15 cellular contexts compared by ENCODE assay signal in genomic region chr18:8797206-8797605, GRCh38.
A peak's percentile ranks its signal among the peaks of the same experiment; 100 is the strongest.
DNase-seq lines count a peak whose midpoint lies in the region; ATAC-seq, FAIRE-seq and TF ChIP-seq lines count a peak whose summit lies in the region.
"Had no signal": no experiment of that assay in that cellular context is flagged by ENCODE, and none has a peak within 500 bp of the region (broad histone marks: within the 10 kb centered on the region; RNA-seq: fewer than 3 reads in every experiment).

No MANE protein-coding gene starts in this region.

- FAIRE-seq in endothelial cell of umbilical vein (lab: Jason Lieb, UNC) = peak; percentile 90

- no peak for TF ChIP-seq CTCF in endothelial cell of umbilical vein (IDR thresholded peaks at IDR 0.05; ENCODE audit: extremely low read depth in 1 of 2, insufficient read depth in 1 of 2, low read depth in 1 of 2, low read length in 2 of 2)
- no peak for TF ChIP-seq CTCF in adrenal gland (IDR thresholded peaks at IDR 0.05)
- no peak for TF ChIP-seq CTCF in activated CD8-positive, alpha-beta T cell treated with anti-CD3 and anti-CD28 coated beads for 36 hours (IDR thresholded peaks at IDR 0.05)

- no peak overlapping the region for H3K27ac Mint-ChIP-seq in activated CD8-positive, alpha-beta T cell treated with anti-CD3 and anti-CD28 coated beads for 36 hours
- no peak overlapping the region for H3K27ac Mint-ChIP-seq in activated CD4-positive, alpha-beta T cell treated with anti-CD3 and anti-CD28 coated beads, Interleukin-2, amount 10 ng/mL, durations not matched to agents 24 days and 14 days
- H3K27ac Mint-ChIP-seq: activated T-helper 2 cell treated with anti-CD3 and anti-CD28 coated beads, Interferon-gamma antibody, Interleukin-2, Interleukin-4, amounts not matched to agents 10 μg/mL and 5 μg/mL and 100 μg/mL, durations not matched to agents 14 hours and 24 hours and 36 hours; T-cell had no signal

- H3K9me3 Mint-ChIP-seq in activated CD8-positive, alpha-beta T cell treated with anti-CD3 and anti-CD28 coated beads for 36 hours = no peaks in the 10 kb centered on the region
- no peaks in the 10 kb centered on the region for H3K9me3 Mint-ChIP-seq in activated CD4-positive, alpha-beta T cell treated with anti-CD3 and anti-CD28 coated beads, Interleukin-2, amount 10 ng/mL, durations not matched to agents 24 days and 14 days
- H3K9me3 Mint-ChIP-seq: activated T-helper 2 cell treated with anti-CD3 and anti-CD28 coated beads, Interferon-gamma antibody, Interleukin-2, Interleukin-4, amounts not matched to agents 10 μg/mL and 5 μg/mL and 100 μg/mL, durations not matched to agents 14 hours and 24 hours and 36 hours; T-cell had no signal

- H3K4me2 ChIP-seq in endothelial cell of umbilical vein (ENCODE audit: insufficient read depth, low read length) = peak overlapping the region; percentile 31

- H3K27ac ChIP-seq in endothelial cell of umbilical vein (ENCODE audit: insufficient read depth, low read depth, low read length) = peak overlapping the region; percentile 89
- no peak overlapping the region for H3K27ac ChIP-seq in adrenal gland
- H3K27ac ChIP-seq: HL-60 had no signal

- BruUV-seq in endothelial cell of umbilical vein (replicated peaks; lab: Mats Ljungman, UMichigan) = no TSS peak

- no peak for TF ChIP-seq POLR2A in endothelial cell of umbilical vein (IDR thresholded peaks at IDR 0.05; ENCODE audit: low read depth, low read length)
- TF ChIP-seq POLR2A in adrenal gland (IDR thresholded peaks at IDR 0.05) = no peak

- H3K4me3 ChIP-seq in endothelial cell of umbilical vein (replicated peaks in 1 of 3; ENCODE audit: insufficient read depth in 1 of 3, low read depth in 1 of 3, low read length in 3 of 3) (no peak overlapping the region), adrenal gland (no peak overlapping the region)

- no peaks in the 10 kb centered on the region for H3K27me3 Mint-ChIP-seq in activated CD8-positive, alpha-beta T cell treated with anti-CD3 and anti-CD28 coated beads for 36 hours
- peaks cover 5% of the 10 kb centered on the region for H3K27me3 Mint-ChIP-seq in activated CD4-positive, alpha-beta T cell treated with anti-CD3 and anti-CD28 coated beads, Interleukin-2, amount 10 ng/mL, durations not matched to agents 24 days and 14 days

- no peaks in the 10 kb centered on the region for H4K20me1 ChIP-seq in endothelial cell of umbilical vein (replicated peaks; ENCODE audit: control insufficient read depth, extremely low read depth, insufficient read depth, low read length)

- H3K36me3 Mint-ChIP-seq in activated CD8-positive, alpha-beta T cell treated with anti-CD3 and anti-CD28 coated beads for 36 hours (ENCODE audit: low read depth) = no peaks in the 10 kb centered on the region
- H3K36me3 Mint-ChIP-seq in activated CD4-positive, alpha-beta T cell treated with anti-CD3 and anti-CD28 coated beads, Interleukin-2, amount 10 ng/mL, durations not matched to agents 24 days and 14 days (ENCODE audit: low read depth) = no peaks in the 10 kb centered on the region
- H3K36me3 Mint-ChIP-seq: CD14-positive monocyte, T-cell had no signal

- no peak for ATAC-seq in activated CD8-positive, alpha-beta T cell treated with anti-CD3 and anti-CD28 coated beads for 36 hours
- ATAC-seq: T-cell had no signal

- peaks cover 6% of the 10 kb centered on the region for H3K4me1 Mint-ChIP-seq in activated CD8-positive, alpha-beta T cell treated with anti-CD3 and anti-CD28 coated beads for 36 hours (ENCODE audit: low read depth)
- H3K4me1 Mint-ChIP-seq in activated CD4-positive, alpha-beta T cell treated with anti-CD3 and anti-CD28 coated beads, Interleukin-2, amount 10 ng/mL, durations not matched to agents 24 days and 14 days = peaks cover 4% of the 10 kb centered on the region

- H3K4me1 ChIP-seq in endothelial cell of umbilical vein (ENCODE audit: control insufficient read depth, extremely low read depth, insufficient read depth, low read length) (peaks cover 65% of the 10 kb centered on the region), adrenal gland (replicated peaks in 1 of 2) (no peaks in the 10 kb centered on the region)

- intact Hi-C loops in endothelial cell of umbilical vein (cut with micrococcal nuclease) (loop anchor here (1.0 to 5.0 kb wide), 2 partner anchors 50 to 90 kb away; no protein-coding TSS in a partner anchor), adrenal gland (cut with DNase I) (no loop called here)
- intact Hi-C loops in activated CD8-positive, alpha-beta T cell treated with anti-CD3 and anti-CD28 coated beads for 36 hours (cut with micrococcal nuclease) = no loop called here
- intact Hi-C loops in activated CD4-positive, alpha-beta T cell treated with anti-CD3 and anti-CD28 coated beads, Interleukin-2, amount 10 ng/mL, durations not matched to agents 24 days and 14 days (cut with micrococcal nuclease) = no loop called here

- POLR2A ChIA-PET in endothelial cell of umbilical vein (lab: Charles Lee) = no interaction called here
- POLR2A ChIA-PET in activated CD8-positive, alpha-beta T cell treated with anti-CD3 and anti-CD28 coated beads for 36 hours (lab: Charles Lee) = no interaction called here

- H3K27me3 ChIP-seq in endothelial cell of umbilical vein (ENCODE audit: control insufficient read depth in 2 of 2, insufficient read depth in 2 of 2, low read length in 2 of 2) = no peaks in the 10 kb centered on the region
- H3K27me3 ChIP-seq in adrenal gland = no peaks in the 10 kb centered on the region

- H3K9ac ChIP-seq in endothelial cell of umbilical vein (replicated peaks; ENCODE audit: extremely low read depth, insufficient read depth, low read length) = peak overlapping the region; percentile 44

- DNase-seq in DMS53 treated with DMSO at 0.1 percent for 48 hours (lab: John Stamatoyannopoulos, UW; ENCODE audit: unreplicated experiment) = peak; percentile 21
- DNase-seq in RPMI7951 (ENCODE audit: low read depth) = peak; percentile 33
- peak; percentile 56 for DNase-seq in endothelial cell of umbilical vein (ENCODE audit: low read depth, low spot score)
- peak; percentile 23 for DNase-seq in occipital lobe (lab: John Stamatoyannopoulos, UW)
- no peak for DNase-seq in adrenal gland
- DNase-seq in activated CD8-positive, alpha-beta T cell treated with anti-CD3 and anti-CD28 coated beads for 36 hours = no peak
- DNase-seq in COR-L47 (lab: John Stamatoyannopoulos, UW) = no peak
- DNase-seq in activated CD4-positive, alpha-beta T cell treated with anti-CD3 and anti-CD28 coated beads, Interleukin-2, amount 10 ng/mL, durations not matched to agents 24 days and 14 days = no peak
- DNase-seq: activated CD4-positive, alpha-beta T cell treated with anti-CD3 and anti-CD28 coated beads, Interleukin-2, amount 50 U/mL, for 4 hours; cerebellar nuclear complex; foreskin melanocyte; T-cell had no signal

- no peak overlapping the region for H2AFZ ChIP-seq in endothelial cell of umbilical vein (ENCODE audit: low read depth, low read length)

- H3K9me1 ChIP-seq in endothelial cell of umbilical vein (replicated peaks; ENCODE audit: control insufficient read depth, extremely low read depth, insufficient read depth, low read length) = no peaks in the 10 kb centered on the region

- H3K36me3 ChIP-seq in endothelial cell of umbilical vein (ENCODE audit: control insufficient read depth in 2 of 2, extremely low read depth in 1 of 2, insufficient read depth in 2 of 2, low read length in 2 of 2) (peaks cover 0 to 2% of the 10 kb centered on the region in 2 experiments), adrenal gland (replicated peaks in 1 of 2) (no peaks in the 10 kb centered on the region)

- 39 to 63% (median 55%) methylated on average over 7 of the region's 7 CpGs for WGBS in adrenal gland, 4 donors

- H3K79me2 ChIP-seq in endothelial cell of umbilical vein (ENCODE audit: control insufficient read depth, insufficient read depth, low read length) = peaks cover 6% of the 10 kb centered on the region

- CTCF ChIA-PET in endothelial cell of umbilical vein (lab: Charles Lee) = interaction anchor here (0.8 to 1.9 kb wide), 6 partner anchors 21 to 191 kb away, joined by 4 to 11 read pairs (median 5); partner anchors contain the start of gene MTCL1
- CTCF ChIA-PET in activated CD8-positive, alpha-beta T cell treated with anti-CD3 and anti-CD28 coated beads for 36 hours (lab: Charles Lee) = interaction anchor here (0.8 kb wide), 1 partner anchor 191 kb away, joined by 3 read pairs; no protein-coding TSS in a partner anchor

- dilution Hi-C loops in endothelial cell of umbilical vein (cut with MboI; ENCODE audit: extremely low pct_ligation_motif_present, low sequenced_read_pairs) = no loop called here

- H3K4me3 Mint-ChIP-seq in activated CD8-positive, alpha-beta T cell treated with anti-CD3 and anti-CD28 coated beads for 36 hours = no peak overlapping the region
- H3K4me3 Mint-ChIP-seq in activated CD4-positive, alpha-beta T cell treated with anti-CD3 and anti-CD28 coated beads, Interleukin-2, amount 10 ng/mL, durations not matched to agents 24 days and 14 days = no peak overlapping the region
- H3K4me3 Mint-ChIP-seq: CD14-positive monocyte, T-cell had no signal

- no peaks in the 10 kb centered on the region for H3K9me3 ChIP-seq in endothelial cell of umbilical vein (replicated peaks; ENCODE audit: control insufficient read depth, insufficient read depth, low read length)
- no peaks in the 10 kb centered on the region for H3K9me3 ChIP-seq in adrenal gland (replicated peaks in 1 of 3)

TF ChIP-seq in endothelial cell of umbilical vein, 7 proteins besides CTCF, POLR2A, EP300 and RAD21:
- TF ChIP-seq MYC (IDR thresholded peaks at IDR 0.05; ENCODE audit: low read depth, low read length) (no peak), EZH2 (IDR thresholded peaks at IDR 0.05; ENCODE audit: borderline replicate concordance, low read depth, low read length, severe bottlenecking) (no peak), MAX (IDR thresholded peaks at IDR 0.05; ENCODE audit: insufficient read depth, insufficient read length) (no peak), POLR2AphosphoS5 (IDR thresholded peaks at IDR 0.05; ENCODE audit: insufficient read depth, low read depth, low read length) (peak; percentile 45), GATA2 (IDR thresholded peaks at IDR 0.05; ENCODE audit: insufficient read depth, insufficient read length, low read depth, low read length) (peak; percentile 49), JUN (IDR thresholded peaks at IDR 0.05; ENCODE audit: borderline replicate concordance, insufficient read depth, insufficient read length, low read depth) (peak; percentile 31), FOS (IDR thresholded peaks at IDR 0.05; ENCODE audit: borderline replicate concordance, insufficient read depth, low read length) (peak; percentile 73)

Comparison
In these comparisons a context has a peak if more than half of its experiments do, and no peak if none do; other contexts are left out.
1. DNase-seq: peak in DMS53 treated with DMSO at 0.1 percent for 48 hours (single experiment), RPMI7951 (single experiment), endothelial cell of umbilical vein (single experiment) and occipital lobe (single experiment); none in adrenal gland (0 of 7), activated CD8-positive, alpha-beta T cell treated with anti-CD3 and anti-CD28 coated beads for 36 hours (single experiment), COR-L47 (single experiment) and activated CD4-positive, alpha-beta T cell treated with anti-CD3 and anti-CD28 coated beads, Interleukin-2, amount 10 ng/mL, durations not matched to agents 24 days and 14 days (single experiment).